8 cellular contexts compared by ENCODE assay signal in genomic region chr16:69565611-69566436, GRCh38. TPM values are rescaled to one million over a fixed set of nuclear protein-coding genes. Genes with fewer than 3 reads are reported as not detected.
DNase-seq lines count a peak whose midpoint lies in the region; ATAC-seq and TF ChIP-seq lines count a peak whose summit lies in the region.

A gene with protein sequence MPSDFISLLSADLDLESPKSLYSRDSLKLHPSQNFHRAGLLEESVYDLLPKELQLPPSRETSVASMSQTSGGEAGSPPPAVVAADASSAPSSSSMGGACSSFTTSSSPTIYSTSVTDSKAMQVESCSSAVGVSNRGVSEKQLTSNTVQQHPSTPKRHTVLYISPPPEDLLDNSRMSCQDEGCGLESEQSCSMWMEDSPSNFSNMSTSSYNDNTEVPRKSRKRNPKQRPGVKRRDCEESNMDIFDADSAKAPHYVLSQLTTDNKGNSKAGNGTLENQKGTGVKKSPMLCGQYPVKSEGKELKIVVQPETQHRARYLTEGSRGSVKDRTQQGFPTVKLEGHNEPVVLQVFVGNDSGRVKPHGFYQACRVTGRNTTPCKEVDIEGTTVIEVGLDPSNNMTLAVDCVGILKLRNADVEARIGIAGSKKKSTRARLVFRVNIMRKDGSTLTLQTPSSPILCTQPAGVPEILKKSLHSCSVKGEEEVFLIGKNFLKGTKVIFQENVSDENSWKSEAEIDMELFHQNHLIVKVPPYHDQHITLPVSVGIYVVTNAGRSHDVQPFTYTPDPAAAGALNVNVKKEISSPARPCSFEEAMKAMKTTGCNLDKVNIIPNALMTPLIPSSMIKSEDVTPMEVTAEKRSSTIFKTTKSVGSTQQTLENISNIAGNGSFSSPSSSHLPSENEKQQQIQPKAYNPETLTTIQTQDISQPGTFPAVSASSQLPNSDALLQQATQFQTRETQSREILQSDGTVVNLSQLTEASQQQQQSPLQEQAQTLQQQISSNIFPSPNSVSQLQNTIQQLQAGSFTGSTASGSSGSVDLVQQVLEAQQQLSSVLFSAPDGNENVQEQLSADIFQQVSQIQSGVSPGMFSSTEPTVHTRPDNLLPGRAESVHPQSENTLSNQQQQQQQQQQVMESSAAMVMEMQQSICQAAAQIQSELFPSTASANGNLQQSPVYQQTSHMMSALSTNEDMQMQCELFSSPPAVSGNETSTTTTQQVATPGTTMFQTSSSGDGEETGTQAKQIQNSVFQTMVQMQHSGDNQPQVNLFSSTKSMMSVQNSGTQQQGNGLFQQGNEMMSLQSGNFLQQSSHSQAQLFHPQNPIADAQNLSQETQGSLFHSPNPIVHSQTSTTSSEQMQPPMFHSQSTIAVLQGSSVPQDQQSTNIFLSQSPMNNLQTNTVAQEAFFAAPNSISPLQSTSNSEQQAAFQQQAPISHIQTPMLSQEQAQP (N-terminal part only) (plus strand): TSS chr16:69565966. CDS start chr16:69566302, 336 bp downstream.

- peak; percentile 80 to 95 (median 90) for DNase-seq in CD8-positive, alpha-beta memory T cell
- peak; percentile 55 for DNase-seq in Jurkat, Clone E6-1 (ENCODE audit: low read depth, low spot score)
- peak; percentile 67 to 94 for DNase-seq in PC-9
- peak; percentile 98 for DNase-seq in activated T-cell treated with anti-CD3 and anti-CD28 coated beads, Interleukin-2, amount 50 U/mL, for 24 hours
- DNase-seq in erythroblast (lab: John Stamatoyannopoulos, UW), result peak; percentile 90 to 96
- peak; percentile 93 for DNase-seq in stimulated activated CD8-positive, alpha-beta memory T cell treated with anti-CD3 and anti-CD28 coated beads, Interleukin-4, amount 100 ng/mL, for 48 hours

- POLR2A ChIA-PET in CD8-positive, alpha-beta memory T cell (lab: Charles Lee), result interaction anchor here (0.5 to 0.7 kb wide), 2 partner anchors 67 to 167 kb away, joined by 4 read pairs; no protein-coding TSS in a partner anchor
- POLR2A ChIA-PET in PC-9 (lab: Charles Lee; ENCODE audit: unreplicated experiment), result interaction anchor here (0.5 to 0.7 kb wide), 2 partner anchors 28 to 134 kb away, joined by 3 to 5 read pairs; no protein-coding TSS in a partner anchor

- H3K36me3 Mint-ChIP-seq in CD8-positive, alpha-beta memory T cell, result peaks cover 0 to 16% (median 0%) of the 10 kb centered on the region in 3 donors
- peaks cover 45% of the 10 kb centered on the region for H3K36me3 Mint-ChIP-seq in activated T-cell treated with anti-CD3 and anti-CD28 coated beads, Interleukin-2, amount 50 U/mL, for 24 hours (ENCODE audit: low read depth)

- BruUV-seq in PC-9 (replicated peaks; lab: Mats Ljungman, UMichigan), result no TSS peak

- TF ChIP-seq POLR2A in erythroblast (IDR thresholded peaks at IDR 0.05; ENCODE audit: low read length), result peak; percentile 77

- H3K27ac Mint-ChIP-seq in CD8-positive, alpha-beta memory T cell, result peak within 1 kb of the TSS; percentile 94 to 99 (median 98)
- peak within 1 kb of the TSS; percentile 100 for H3K27ac Mint-ChIP-seq in activated T-cell treated with anti-CD3 and anti-CD28 coated beads, Interleukin-2, amount 50 U/mL, for 24 hours

- H3K9ac ChIP-seq in mucosa of stomach (ENCODE audit: low read length), result peak within 1 kb of the TSS; percentile 96

- TF ChIP-seq CTCF in PC-9 (conservative IDR thresholded peaks at IDR 0.05), result no peak

- H3K4me2 ChIP-seq in PC-9, result peak within 1 kb of the TSS; percentile 99

- H3K36me3 ChIP-seq in CD8-positive, alpha-beta memory T cell (ENCODE audit: insufficient read depth, low read length), result no peaks in the 10 kb centered on the region
- peaks cover 24% of the 10 kb centered on the region for H3K36me3 ChIP-seq in PC-9 (ENCODE audit: low read depth)
- H3K36me3 ChIP-seq in mucosa of stomach (ENCODE audit: control insufficient read depth, insufficient read depth, low read length), result no peaks in the 10 kb centered on the region

- peaks cover 36% of the 10 kb centered on the region for H3F3A ChIP-seq in PC-9 (ENCODE audit: insufficient read depth, low read depth)

- H3K9me2 ChIP-seq in PC-9 (ENCODE audit: insufficient read depth), result no peaks in the 10 kb centered on the region

- peak within 1 kb of the TSS; percentile 87 for H3K27ac ChIP-seq in CD8-positive, alpha-beta memory T cell (ENCODE audit: low read depth, low read length)
- H3K27ac ChIP-seq in PC-9, result peak within 1 kb of the TSS; percentile 88

- H3K4me3 ChIP-seq in CD8-positive, alpha-beta memory T cell (ENCODE audit: low read length), result peak within 1 kb of the TSS; percentile 83
- H3K4me3 ChIP-seq in Jurkat, Clone E6-1 (ENCODE audit: low read length), result peak within 1 kb of the TSS; percentile 77
- H3K4me3 ChIP-seq in PC-9, result peak within 1 kb of the TSS; percentile 79
- peak within 1 kb of the TSS; percentile 64 for H3K4me3 ChIP-seq in mucosa of stomach (ENCODE audit: low read length)

- H3K4me1 Mint-ChIP-seq in CD8-positive, alpha-beta memory T cell, result peaks cover 47 to 64% (median 52%) of the 10 kb centered on the region in 3 donors
- H3K4me1 Mint-ChIP-seq in activated T-cell treated with anti-CD3 and anti-CD28 coated beads, Interleukin-2, amount 50 U/mL, for 24 hours (ENCODE audit: low read depth), result peaks cover 58% of the 10 kb centered on the region

- peaks cover 37% of the 10 kb centered on the region for H3K4me1 ChIP-seq in CD8-positive, alpha-beta memory T cell (ENCODE audit: insufficient read depth, low read length)
- peaks cover 56% of the 10 kb centered on the region for H3K4me1 ChIP-seq in PC-9 (replicated peaks; ENCODE audit: insufficient read depth)
- H3K4me1 ChIP-seq in mucosa of stomach (ENCODE audit: control insufficient read depth, insufficient read depth, low read length), result peaks cover 8% of the 10 kb centered on the region

- 0 out of 2 replicates have a peak within 1 kb of the TSS, but pooled peaks have one; percentile 50 for H2AFZ ChIP-seq in PC-9

- CTCF ChIA-PET in CD8-positive, alpha-beta memory T cell (lab: Charles Lee), result interaction anchor here (1.0 to 1.3 kb wide), 2 partner anchors 170 to 171 kb away, joined by 3 to 6 read pairs; no protein-coding TSS in a partner anchor
- CTCF ChIA-PET in PC-9 (lab: Charles Lee), result interaction anchor here (0.6 kb wide), 1 partner anchor 77 kb away, joined by 6 read pairs; no protein-coding TSS in a partner anchor

- no peaks in the 10 kb centered on the region for H3K27me3 Mint-ChIP-seq in CD8-positive, alpha-beta memory T cell
- no peaks in the 10 kb centered on the region for H3K27me3 Mint-ChIP-seq in activated T-cell treated with anti-CD3 and anti-CD28 coated beads, Interleukin-2, amount 50 U/mL, for 24 hours

- H3K9me3 Mint-ChIP-seq in CD8-positive, alpha-beta memory T cell, result no peaks in the 10 kb centered on the region
- no peaks in the 10 kb centered on the region for H3K9me3 Mint-ChIP-seq in activated T-cell treated with anti-CD3 and anti-CD28 coated beads, Interleukin-2, amount 50 U/mL, for 24 hours

- peaks cover 77% of the 10 kb centered on the region for H3K79me2 ChIP-seq in PC-9 (ENCODE audit: low read depth)

- no peaks in the 10 kb centered on the region for H3K9me3 ChIP-seq in CD8-positive, alpha-beta memory T cell (ENCODE audit: low read length)
- H3K9me3 ChIP-seq in PC-9 (ENCODE audit: insufficient read depth, low read depth), result no peaks in the 10 kb centered on the region
- H3K9me3 ChIP-seq in mucosa of stomach (ENCODE audit: control insufficient read depth, low read length), result no peaks in the 10 kb centered on the region

- peak within 1 kb of the TSS; percentile 90 to 99 (median 98) for H3K4me3 Mint-ChIP-seq in CD8-positive, alpha-beta memory T cell
- H3K4me3 Mint-ChIP-seq in activated T-cell treated with anti-CD3 and anti-CD28 coated beads, Interleukin-2, amount 50 U/mL, for 24 hours, result peak within 1 kb of the TSS; percentile 99

- H3K27me3 ChIP-seq in CD8-positive, alpha-beta memory T cell (ENCODE audit: insufficient read depth, low read length, poor library complexity, severe bottlenecking), result no peaks in the 10 kb centered on the region
- H3K27me3 ChIP-seq in PC-9 (ENCODE audit: insufficient read depth, low read depth), result no peaks in the 10 kb centered on the region
- no peaks in the 10 kb centered on the region for H3K27me3 ChIP-seq in mucosa of stomach (ENCODE audit: control insufficient read depth, insufficient read depth, low read length)

- peak; percentile 39 for ATAC-seq in GM21447 (IDR thresholded peaks at IDR 0.05; ENCODE audit: unreplicated experiment)

- intact Hi-C loops in PC-9 (cut with micrococcal nuclease; ENCODE audit: unreplicated experiment), result loop anchor here (1.0 to 10.0 kb wide), 3 partner anchors 36 to 141 kb away; partner anchors contain the start of gene CYB5B

- peaks cover 31% of the 10 kb centered on the region for H4K20me1 ChIP-seq in PC-9 (ENCODE audit: insufficient read depth)

RNA-seq across cellular contexts. Expression of the gene that starts here (rescaled TPM):
- 10 to 100 TPM; 39.0 to 41.0 TPM for total RNA-seq in CD8-positive, alpha-beta memory T cell
- polyA plus RNA-seq in CD8-positive, alpha-beta memory T cell, result 11.3 TPM
- 1.8 TPM for polyA plus RNA-seq in Jurkat, Clone E6-1 (2012; ENCODE audit: insufficient read depth, insufficient read length)
- 33.0 and 38.2 TPM in 2 replicates for total RNA-seq in PC-9 (2021)

Comparison
In these comparisons a context has a peak if more than half of its experiments do, and no peak if none do; other contexts are left out.
1. Peak in every context shown above with its lines: DNase-seq, ATAC-seq, H3K4me3 ChIP-seq and H3K27ac ChIP-seq.